ENCODE assay signal across 9 cellular contexts in genomic region chr2:208040199-208041171, GRCh38. TPM values are rescaled to one million over a fixed set of nuclear protein-coding genes. Genes with fewer than 3 reads are reported as not detected.
A peak's percentile ranks its signal among the peaks of the same experiment; 100 is the strongest.
DNase-seq lines count a peak whose midpoint lies in the region; ATAC-seq, FAIRE-seq and TF ChIP-seq lines count a peak whose summit lies in the region.
"Had no signal": no experiment of that assay in that cellular context is flagged by ENCODE, and none has a peak within 500 bp of the region (broad histone marks: within the 10 kb centered on the region; RNA-seq: fewer than 3 reads in every experiment).

No MANE protein-coding gene starts in this region.

- H3K4me1 Mint-ChIP-seq in type B pancreatic cell (ENCODE audit: unreplicated experiment), result peaks cover 6% of the 10 kb centered on the region
- H3K4me1 Mint-ChIP-seq: activated naive CD4-positive, alpha-beta T cell treated with anti-CD3 and anti-CD28 coated beads, Interleukin-2, amount 50 U/mL, for 24 hours had no signal

- no peak overlapping the region for H3K4me3 Mint-ChIP-seq in type B pancreatic cell
- H3K4me3 Mint-ChIP-seq: activated naive CD4-positive, alpha-beta T cell treated with anti-CD3 and anti-CD28 coated beads, Interleukin-2, amount 50 U/mL, for 24 hours had no signal

- H3K27me3 Mint-ChIP-seq in type B pancreatic cell, result peaks cover 6% of the 10 kb centered on the region
- H3K27me3 Mint-ChIP-seq: activated naive CD4-positive, alpha-beta T cell treated with anti-CD3 and anti-CD28 coated beads, Interleukin-2, amount 50 U/mL, for 24 hours had no signal

- TF ChIP-seq POLR2A in ovary (IDR thresholded peaks at IDR 0.05), result no peak

- WGBS in ovary, 3 donors, result 44 to 52% (median 49%) methylated on average over 8 of the region's 8 CpGs

- FAIRE-seq in D721Med (lab: Jason Lieb, UNC), result no peak

- peak; percentile 62 for TF ChIP-seq CTCF in D721Med (IDR thresholded peaks at IDR 0.05; ENCODE audit: insufficient read depth, missing control alignments)
- TF ChIP-seq CTCF in GM20000 (IDR thresholded peaks at IDR 0.05; ENCODE audit: extremely low read depth, missing control alignments), result peak; percentile 92
- peak; percentile 75 for TF ChIP-seq CTCF in HL-60 (IDR thresholded peaks at IDR 0.05; ENCODE audit: insufficient read depth, low read length)
- TF ChIP-seq CTCF in RWPE2 (IDR thresholded peaks at IDR 0.05; ENCODE audit: poor library complexity, severe bottlenecking), result peak; percentile 69
- TF ChIP-seq CTCF in ovary (IDR thresholded peaks at IDR 0.05), result peak in 2 of 3 donors; percentile 36 to 44
- TF ChIP-seq CTCF in type B pancreatic cell (conservative IDR thresholded peaks at IDR 0.05), result peak; percentile 77

- DNase-seq in D721Med (ENCODE audit: insufficient read length, low spot score) (no peak), GM20000 (ENCODE audit: low spot score) (peak; percentile 58), HL-60 (ENCODE audit: low read depth in 1 of 2, low spot score in 1 of 2) (peak; percentile 61 to 71), RWPE2 (ENCODE audit: low spot score) (no peak), germinal center (ENCODE audit: low spot score) (peak; percentile 41), ovary (peak; percentile 40 to 69 (median 59)), type B pancreatic cell (ENCODE audit: extremely low spot score, unreplicated experiment) (no peak)
- peak; percentile 39 for DNase-seq in activated effector memory CD4-positive, alpha-beta T cell treated with Interleukin-2 at 50 U/mL for 16 hours

- H3K27ac Mint-ChIP-seq in type B pancreatic cell, result peak overlapping the region; percentile 23
- H3K27ac Mint-ChIP-seq: activated naive CD4-positive, alpha-beta T cell treated with anti-CD3 and anti-CD28 coated beads, Interleukin-2, amount 50 U/mL, for 24 hours had no signal

- H3K36me3 Mint-ChIP-seq in type B pancreatic cell, result no peaks in the 10 kb centered on the region
- H3K36me3 Mint-ChIP-seq: activated naive CD4-positive, alpha-beta T cell treated with anti-CD3 and anti-CD28 coated beads, Interleukin-2, amount 50 U/mL, for 24 hours had no signal

- no peaks in the 10 kb centered on the region for H3K9me3 Mint-ChIP-seq in type B pancreatic cell
- H3K9me3 Mint-ChIP-seq: activated naive CD4-positive, alpha-beta T cell treated with anti-CD3 and anti-CD28 coated beads, Interleukin-2, amount 50 U/mL, for 24 hours had no signal

- peak; percentile 74 for ATAC-seq in RWPE2 (ENCODE audit: low read depth)

- H3K9me3 ChIP-seq in RWPE2 (ENCODE audit: severe bottlenecking) (no peaks in the 10 kb centered on the region), ovary (no peaks in the 10 kb centered on the region)

- H3K27ac ChIP-seq in HL-60 (replicated peaks) (no peak overlapping the region), RWPE2 (ENCODE audit: poor library complexity, severe bottlenecking) (no peak overlapping the region), ovary (no peak overlapping the region)

- TF ChIP-seq EP300 in ovary (IDR thresholded peaks at IDR 0.05), result no peak

- no peaks in the 10 kb centered on the region for H3K27me3 ChIP-seq in HL-60 (ENCODE audit: insufficient read depth, poor library complexity, severe bottlenecking)
- no peaks in the 10 kb centered on the region for H3K27me3 ChIP-seq in RWPE2 (ENCODE audit: insufficient read depth, poor library complexity, severe bottlenecking)
- H3K27me3 ChIP-seq in ovary, result no peaks in the 10 kb centered on the region

- H3K4me1 ChIP-seq in RWPE2 (ENCODE audit: insufficient read depth, poor library complexity, severe bottlenecking) (no peaks in the 10 kb centered on the region), ovary (ENCODE audit: insufficient read depth) (no peaks in the 10 kb centered on the region)

- H3K4me3 ChIP-seq in HL-60 (replicated peaks; ENCODE audit: insufficient read depth, low read length) (no peak overlapping the region), RWPE2 (ENCODE audit: severe bottlenecking) (no peak overlapping the region), ovary (no peak overlapping the region)

- intact Hi-C loops in ovary (cut with DNase I), result loop anchor here in 3 of 4 donors (5.0 to 10.0 kb wide), 2 partner anchors 273 to 296 kb away; partner anchors contain the start of gene FZD5 (in 1 of the 3)

- H3K36me3 ChIP-seq in RWPE2 (ENCODE audit: low read depth), result no peaks in the 10 kb centered on the region
- no peaks in the 10 kb centered on the region for H3K36me3 ChIP-seq in ovary

RNA-seq across cellular contexts. Expression of gene PLEKHM3, which starts 15.2 kb away (rescaled TPM):
- 10 to 100 TPM; 11.6 to 26.1 (median 14.3) TPM for total RNA-seq in ovary
- polyA plus RNA-seq in ovary, result 10 to 100 TPM in 1 of 2 donors, 1 to 10 TPM in 1; 6.5 to 14.6 TPM
- total RNA-seq in type B pancreatic cell (ENCODE audit: low replicate concordance), result 10.7 and 12.1 TPM in 2 replicates

Comparison
In these comparisons a context has a peak if more than half of its experiments do, and no peak if none do; other contexts are left out.
1. DNase-seq: peak in GM20000 (single experiment), HL-60 (2 of 2), activated effector memory CD4-positive, alpha-beta T cell treated with Interleukin-2 at 50 U/mL for 16 hours (single experiment), germinal center (single experiment) and ovary (5 of 5); none in D721Med (single experiment), RWPE2 (single experiment) and type B pancreatic cell (single experiment).
2. CTCF ChIP-seq: peak in every context shown above with its lines; median percentile 92 in GM20000; 77 in type B pancreatic cell; 75 in HL-60; 69 in RWPE2; 62 in D721Med; 40 in ovary.